ENCODE assay signal across 8 cellular contexts in genomic region chr1:18951818-18952391, GRCh38. TPM values are rescaled to one million over a fixed set of nuclear protein-coding genes. Genes with fewer than 3 reads are reported as not detected.
DNase-seq lines count a peak whose midpoint lies in the region; ATAC-seq and TF ChIP-seq lines count a peak whose summit lies in the region.

No MANE protein-coding gene starts in this region.

- peak overlapping the region; percentile 76 to 95 (median 85) for H3K4me3 Mint-ChIP-seq in naive thymus-derived CD8-positive, alpha-beta T cell

- H3K4me1 ChIP-seq in right atrium auricular region, result peaks cover 0 to 75% of the 10 kb centered on the region in 2 donors
- H3K4me1 ChIP-seq in Panc1 (ENCODE audit: control insufficient read depth, insufficient read depth, low read length), result peaks cover 62% of the 10 kb centered on the region

- no peak overlapping the region for H3K4me3 ChIP-seq in right atrium auricular region
- peak overlapping the region; percentile 71 to 85 for H3K4me3 ChIP-seq in Panc1 (ENCODE audit: low read depth in 2 of 2, low read length in 2 of 2)

- no peaks in the 10 kb centered on the region for H3K36me3 ChIP-seq in right atrium auricular region
- no peaks in the 10 kb centered on the region for H3K36me3 ChIP-seq in Panc1 (ENCODE audit: control insufficient read depth, insufficient read depth, low read length)

- no peak for TF ChIP-seq CTCF in right atrium auricular region (IDR thresholded peaks at IDR 0.05)
- TF ChIP-seq CTCF in Panc1 (IDR thresholded peaks at IDR 0.05), result no peak

- intact Hi-C loops in Right ventricle myocardium superior (cut with DNase I), result no loop called here
- intact Hi-C loops in Panc1 (cut with micrococcal nuclease; ENCODE audit: unreplicated experiment), result loop anchor here (5.0 to 10.0 kb wide), 3 partner anchors 40 to 123 kb away; no protein-coding TSS in a partner anchor

- H3K9me3 ChIP-seq in right atrium auricular region, result no peaks in the 10 kb centered on the region
- no peaks in the 10 kb centered on the region for H3K9me3 ChIP-seq in Panc1 (ENCODE audit: control insufficient read depth, insufficient read depth, low read depth, low read length)

- H3K36me3 Mint-ChIP-seq in naive thymus-derived CD8-positive, alpha-beta T cell, result peaks cover 0 to 3% (median 0%) of the 10 kb centered on the region in 3 donors

- no TSS peak for BruUV-seq in Panc1 (replicated peaks; lab: Mats Ljungman, UMichigan)

- no peak for ATAC-seq in Right ventricle myocardium superior (ENCODE audit: poor library complexity)
- no peak for ATAC-seq in Panc1
- ATAC-seq in naive thymus-derived CD8-positive, alpha-beta T cell, result peak; percentile 28 to 50

- H3K27ac ChIP-seq in right atrium auricular region, result peak overlapping the region; percentile 87 to 88
- H3K27ac ChIP-seq in Panc1 (ENCODE audit: low read length), result peak overlapping the region; percentile 89
- H3K27ac ChIP-seq in substantia nigra (ENCODE audit: low read depth, low read length, poor library complexity, severe bottlenecking), result peak overlapping the region; percentile 72

- H3K9me3 Mint-ChIP-seq in naive thymus-derived CD8-positive, alpha-beta T cell, result no peaks in the 10 kb centered on the region

- CTCF ChIA-PET in Panc1 (lab: Charles Lee), result interaction anchor here (1.0 kb wide), 1 partner anchor 39 kb away, joined by 3 read pairs; no protein-coding TSS in a partner anchor

- no peaks in the 10 kb centered on the region for H3K27me3 Mint-ChIP-seq in naive thymus-derived CD8-positive, alpha-beta T cell

- H3K4me1 Mint-ChIP-seq in naive thymus-derived CD8-positive, alpha-beta T cell, result peaks cover 52 to 85% (median 84%) of the 10 kb centered on the region in 4 donors

- POLR2A ChIA-PET in Panc1 (lab: Charles Lee), result no interaction called here
- POLR2A ChIA-PET in naive thymus-derived CD8-positive, alpha-beta T cell (lab: Charles Lee), result interaction anchor here (1.0 to 25.7 kb wide), 6 partner anchors 9 to 122 kb away, joined by 4 to 430 read pairs (median 5); partner anchors contain the start of gene ALDH4A1

- no peak for DNase-seq in right atrium auricular region (ENCODE audit: low spot score)
- no peak for DNase-seq in Right ventricle myocardium superior
- no peak for DNase-seq in Panc1 (ENCODE audit: low read depth, low spot score)
- peak; percentile 65 for DNase-seq in activated naive CD4-positive, alpha-beta T cell treated with anti-CD3 and anti-CD28 coated beads, Interleukin-2, amount 50 U/mL, for 16 hours
- DNase-seq in naive thymus-derived CD8-positive, alpha-beta T cell, result peak; percentile 49 to 88 (median 81)
- no peak for DNase-seq in substantia nigra (lab: John Stamatoyannopoulos, UW)
- no peak for DNase-seq in NCI-H2171 treated with DMSO at 0.1 percent for 48 hours (lab: John Stamatoyannopoulos, UW)
- DNase-seq in middle frontal gyrus (ENCODE audit: extremely low spot score, low spot score), result no peak

- H3K27me3 ChIP-seq in right atrium auricular region (no peaks in the 10 kb centered on the region), Panc1 (ENCODE audit: control insufficient read depth, insufficient read depth, low read length) (no peaks in the 10 kb centered on the region)

- in situ Hi-C loops in Panc1 (cut with HindIII; ENCODE audit: low pct_unique_long_range_greater_than_20kb, low sequenced_read_pairs), result no loop called here

- peak overlapping the region; percentile 95 to 100 (median 98) for H3K27ac Mint-ChIP-seq in naive thymus-derived CD8-positive, alpha-beta T cell

RNA-seq across cellular contexts. Expression of gene IFFO2, which starts 4.6 kb away (rescaled TPM):
- total RNA-seq in right atrium auricular region (10 to 100 TPM in 1 of 2 donors, 1 to 10 TPM in 1; 2.3 to 14.0 TPM), Right ventricle myocardium superior (4.4 TPM), Panc1 (2021; ENCODE audit: unreplicated experiment) (59.4 TPM)
- polyA plus RNA-seq in Panc1 (2012; ENCODE audit: insufficient read length), result 53.4 TPM
- 10 to 100 TPM; 29.0 to 30.7 TPM for total RNA-seq in naive thymus-derived CD8-positive, alpha-beta T cell
- 1 to 10 TPM; 1.6 to 4.4 (median 4.4) TPM for polyA plus RNA-seq in naive thymus-derived CD8-positive, alpha-beta T cell

RNA-seq across cellular contexts. Expression of gene ALDH4A1, which starts 49.5 kb away (rescaled TPM):
- total RNA-seq in right atrium auricular region, result 10 to 100 TPM; 22.6 to 27.3 TPM
- 29.3 TPM for total RNA-seq in Right ventricle myocardium superior
- 21.7 TPM for total RNA-seq in Panc1 (2021; ENCODE audit: unreplicated experiment)
- 41.3 TPM for polyA plus RNA-seq in Panc1 (2012; ENCODE audit: insufficient read length)
- total RNA-seq in naive thymus-derived CD8-positive, alpha-beta T cell, result 1 to 10 TPM; 1.6 to 2.5 TPM
- polyA plus RNA-seq in naive thymus-derived CD8-positive, alpha-beta T cell, result 1 to 10 TPM in 1 of 3 donors, under 1 TPM in 2; 0.31 to 2.0 (median 0.39) TPM

Comparison
In these comparisons a context has a peak if more than half of its experiments do, and no peak if none do; other contexts are left out.
1. DNase-seq: peak in activated naive CD4-positive, alpha-beta T cell treated with anti-CD3 and anti-CD28 coated beads, Interleukin-2, amount 50 U/mL, for 16 hours (single experiment) and naive thymus-derived CD8-positive, alpha-beta T cell (10 of 10); none in right atrium auricular region (single experiment), Right ventricle myocardium superior (single experiment), Panc1 (single experiment), substantia nigra (0 of 49), NCI-H2171 treated with DMSO at 0.1 percent for 48 hours (single experiment) and middle frontal gyrus (single experiment).
2. H3K4me3 ChIP-seq: peak in Panc1 (2 of 2); none in right atrium auricular region (0 of 2).
3. ATAC-seq: peak in naive thymus-derived CD8-positive, alpha-beta T cell (2 of 2); none in Right ventricle myocardium superior (single experiment) and Panc1 (single experiment).
4. Peak in every context shown above with its lines, with median percentiles within 50 percentile points of each other: H3K27ac ChIP-seq.